8 cellular contexts compared by ENCODE assay signal in the genomic region with DNA sequence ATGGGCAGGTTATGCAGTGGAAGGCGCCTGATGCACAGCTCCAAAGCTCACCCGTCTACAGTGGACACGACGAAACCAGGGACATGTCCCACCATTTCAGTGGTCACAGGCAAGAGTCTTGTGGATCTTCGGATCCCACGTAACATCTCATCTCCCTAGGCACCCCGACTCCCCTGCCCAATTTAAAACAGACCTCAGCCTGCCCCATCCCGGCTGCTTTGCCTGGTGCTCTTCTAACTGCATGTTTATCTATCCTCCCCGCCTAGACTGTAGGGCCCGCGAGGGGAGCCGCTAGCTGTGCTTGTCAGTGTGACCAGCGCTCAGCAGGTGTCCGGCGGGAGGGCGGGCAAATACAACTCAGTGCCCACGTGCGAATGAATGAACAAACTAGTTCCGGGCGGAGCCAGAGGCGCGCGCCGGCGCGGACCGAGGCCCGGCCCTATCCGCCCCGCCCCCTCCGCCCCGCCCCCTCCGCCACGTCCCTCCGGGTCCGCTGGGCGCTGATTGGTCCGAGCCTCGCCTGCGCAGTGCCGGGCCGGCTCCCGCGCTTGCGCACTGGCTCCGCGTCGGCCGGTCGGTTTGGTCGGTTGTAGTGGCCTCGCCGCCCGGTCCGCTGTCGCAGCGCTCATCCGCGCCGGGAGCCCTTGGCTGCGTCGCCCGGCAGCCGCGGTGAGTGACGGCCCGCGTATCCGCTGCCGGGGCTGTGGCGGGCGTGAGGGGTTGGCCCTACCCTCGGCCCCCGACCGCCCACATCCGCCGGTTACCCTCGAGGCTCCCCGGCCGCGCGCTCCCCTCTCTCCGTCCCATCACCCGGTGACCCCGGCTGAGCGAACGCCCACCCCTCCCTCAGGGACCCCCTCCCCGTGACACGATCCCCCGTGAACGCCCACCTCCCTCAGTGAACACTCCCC.
DNase-seq lines count a peak whose midpoint lies in the region; ATAC-seq, FAIRE-seq and TF ChIP-seq lines count a peak whose summit lies in the region.

No MANE protein-coding gene starts in this region.

- H3K4me2 ChIP-seq in GM23338, result peak overlapping the region; percentile 87

- H3F3A ChIP-seq in GM23338 (replicated peaks; ENCODE audit: low read depth), result peaks cover 7% of the 10 kb centered on the region; the same call in 1 of the 2 replicates

- CTCF ChIA-PET in naive thymus-derived CD4-positive, alpha-beta T cell (lab: Charles Lee), result no interaction called here

- H3K9me2 ChIP-seq in GM23338 (ENCODE audit: insufficient read depth), result no peaks in the 10 kb centered on the region

- H3K4me3 ChIP-seq in GM23338 (peak overlapping the region; percentile 73), fibroblast of mammary gland (ENCODE audit: control insufficient read depth, low read depth, low read length) (peak overlapping the region; percentile 62)
- peak overlapping the region; percentile 52 for H3K4me3 ChIP-seq in naive thymus-derived CD4-positive, alpha-beta T cell (ENCODE audit: low read length)

- H3K27me3 Mint-ChIP-seq in GM23338 (ENCODE audit: insufficient read depth, low read depth, poor library complexity), result peaks cover 10% of the 10 kb centered on the region
- no peaks in the 10 kb centered on the region for H3K27me3 Mint-ChIP-seq in activated T-helper 1 cell treated with anti-CD3 and anti-CD28 coated beads, Interleukin-12 subunit alpha, Interleukin-12 subunit beta, Interleukin-2, Interleukin-4 antibody, amounts not matched to agents 30 ng/mL and 10 ng/mL and 1 ng/mL, durations not matched to agents 14 hours and 24 hours and 36 hours (ENCODE audit: insufficient read depth)
- H3K27me3 Mint-ChIP-seq in naive thymus-derived CD4-positive, alpha-beta T cell, result no peaks in the 10 kb centered on the region

- H2AFZ ChIP-seq in GM23338, result 0 out of 2 replicates have a peak overlapping the region, but pooled peaks have one; percentile 83

- peaks cover 17% of the 10 kb centered on the region for H4K20me1 ChIP-seq in GM23338 (replicated peaks; ENCODE audit: insufficient read depth)

- peak; percentile 92 for DNase-seq in Daoy (ENCODE audit: low read depth)
- peak; percentile 97 for DNase-seq in GM23338 (ENCODE audit: low spot score)
- DNase-seq in Kasumi-1 (lab: John Stamatoyannopoulos, UW), result peak; percentile 72 to 78
- peak; percentile 88 for DNase-seq in RCC 7860 (ENCODE audit: low spot score)
- peak; percentile 87 for DNase-seq in activated T-helper 1 cell treated with anti-CD3 and anti-CD28 coated beads, Interleukin-12 subunit alpha, Interleukin-12 subunit beta, Interleukin-2, Interleukin-4 antibody, amounts not matched to agents 30 ng/mL and 10 ng/mL and 1 ng/mL, durations not matched to agents 14 hours and 24 hours and 36 hours (ENCODE audit: low spot score)
- DNase-seq in fibroblast of mammary gland (ENCODE audit: low read depth), result peak; percentile 80
- DNase-seq in naive thymus-derived CD4-positive, alpha-beta T cell, result peak; percentile 75 to 93 (median 83)
- peak; percentile 88 to 95 for DNase-seq in stimulated activated effector memory CD8-positive, alpha-beta T cell treated with anti-CD3 and anti-CD28 coated beads, Interleukin-12 subunit alpha, Interleukin-12 subunit beta, amount 100 ng/mL, for 72 hours (ENCODE audit: low spot score in 2 of 2)

- no peak overlapping the region for H3K27ac ChIP-seq in GM23338 (ENCODE audit: low read depth)
- peak overlapping the region; percentile 89 for H3K27ac ChIP-seq in naive thymus-derived CD4-positive, alpha-beta T cell (ENCODE audit: low read depth, low read length)

- FAIRE-seq in RCC 7860 (lab: Jason Lieb, UNC), result no peak

- POLR2A ChIA-PET in naive thymus-derived CD4-positive, alpha-beta T cell (lab: Charles Lee), result interaction anchor here (0.9 kb wide), 1 partner anchor 14 kb away, joined by 5 read pairs; no protein-coding TSS in a partner anchor

- H3K27me3 ChIP-seq in GM23338 (ENCODE audit: insufficient read depth), result no peaks in the 10 kb centered on the region
- no peaks in the 10 kb centered on the region for H3K27me3 ChIP-seq in naive thymus-derived CD4-positive, alpha-beta T cell (ENCODE audit: control insufficient read depth in 2 of 2, insufficient read depth in 2 of 2, low read length in 2 of 2)

- peaks cover 18% of the 10 kb centered on the region for H3K4me1 Mint-ChIP-seq in GM23338
- H3K4me1 Mint-ChIP-seq in activated T-helper 1 cell treated with anti-CD3 and anti-CD28 coated beads, Interleukin-12 subunit alpha, Interleukin-12 subunit beta, Interleukin-2, Interleukin-4 antibody, amounts not matched to agents 30 ng/mL and 10 ng/mL and 1 ng/mL, durations not matched to agents 14 hours and 24 hours and 36 hours (ENCODE audit: low read depth), result peaks cover 27% of the 10 kb centered on the region
- H3K4me1 Mint-ChIP-seq in naive thymus-derived CD4-positive, alpha-beta T cell, result peaks cover 17 to 35% (median 28%) of the 10 kb centered on the region in 7 donors
- H3K4me1 Mint-ChIP-seq in stimulated activated effector memory CD8-positive, alpha-beta T cell treated with anti-CD3 and anti-CD28 coated beads, Interleukin-12 subunit alpha, Interleukin-12 subunit beta, amount 100 ng/mL, for 72 hours, result peaks cover 25% of the 10 kb centered on the region

- peak overlapping the region; percentile 84 for H3K4me3 Mint-ChIP-seq in GM23338
- peak overlapping the region; percentile 97 for H3K4me3 Mint-ChIP-seq in activated T-helper 1 cell treated with anti-CD3 and anti-CD28 coated beads, Interleukin-12 subunit alpha, Interleukin-12 subunit beta, Interleukin-2, Interleukin-4 antibody, amounts not matched to agents 30 ng/mL and 10 ng/mL and 1 ng/mL, durations not matched to agents 14 hours and 24 hours and 36 hours
- peak overlapping the region; percentile 85 to 98 (median 91) for H3K4me3 Mint-ChIP-seq in naive thymus-derived CD4-positive, alpha-beta T cell
- H3K4me3 Mint-ChIP-seq in stimulated activated effector memory CD8-positive, alpha-beta T cell treated with anti-CD3 and anti-CD28 coated beads, Interleukin-12 subunit alpha, Interleukin-12 subunit beta, amount 100 ng/mL, for 72 hours, result peak overlapping the region; percentile 95

- peaks cover 23% of the 10 kb centered on the region for H3K36me3 Mint-ChIP-seq in GM23338 (ENCODE audit: low read depth)
- H3K36me3 Mint-ChIP-seq in activated T-helper 1 cell treated with anti-CD3 and anti-CD28 coated beads, Interleukin-12 subunit alpha, Interleukin-12 subunit beta, Interleukin-2, Interleukin-4 antibody, amounts not matched to agents 30 ng/mL and 10 ng/mL and 1 ng/mL, durations not matched to agents 14 hours and 24 hours and 36 hours (ENCODE audit: low read depth), result peaks cover 16% of the 10 kb centered on the region
- peaks cover 0 to 13% (median 4%) of the 10 kb centered on the region in 5 donors for H3K36me3 Mint-ChIP-seq in naive thymus-derived CD4-positive, alpha-beta T cell
- peaks cover 36% of the 10 kb centered on the region for H3K36me3 Mint-ChIP-seq in stimulated activated effector memory CD8-positive, alpha-beta T cell treated with anti-CD3 and anti-CD28 coated beads, Interleukin-12 subunit alpha, Interleukin-12 subunit beta, amount 100 ng/mL, for 72 hours

- peak overlapping the region; percentile 86 for H3K27ac Mint-ChIP-seq in GM23338
- peak overlapping the region; percentile 96 for H3K27ac Mint-ChIP-seq in activated T-helper 1 cell treated with anti-CD3 and anti-CD28 coated beads, Interleukin-12 subunit alpha, Interleukin-12 subunit beta, Interleukin-2, Interleukin-4 antibody, amounts not matched to agents 30 ng/mL and 10 ng/mL and 1 ng/mL, durations not matched to agents 14 hours and 24 hours and 36 hours
- H3K27ac Mint-ChIP-seq in naive thymus-derived CD4-positive, alpha-beta T cell, result peak overlapping the region in 8 of 9 donors; percentile 74 to 93 (median 88)
- peak overlapping the region; percentile 99 for H3K27ac Mint-ChIP-seq in stimulated activated effector memory CD8-positive, alpha-beta T cell treated with anti-CD3 and anti-CD28 coated beads, Interleukin-12 subunit alpha, Interleukin-12 subunit beta, amount 100 ng/mL, for 72 hours

- H3K9me3 Mint-ChIP-seq in GM23338, result no peaks in the 10 kb centered on the region; the same call in 2 of the 3 replicates
- H3K9me3 Mint-ChIP-seq in activated T-helper 1 cell treated with anti-CD3 and anti-CD28 coated beads, Interleukin-12 subunit alpha, Interleukin-12 subunit beta, Interleukin-2, Interleukin-4 antibody, amounts not matched to agents 30 ng/mL and 10 ng/mL and 1 ng/mL, durations not matched to agents 14 hours and 24 hours and 36 hours, result no peaks in the 10 kb centered on the region
- no peaks in the 10 kb centered on the region for H3K9me3 Mint-ChIP-seq in naive thymus-derived CD4-positive, alpha-beta T cell
- H3K9me3 Mint-ChIP-seq in stimulated activated effector memory CD8-positive, alpha-beta T cell treated with anti-CD3 and anti-CD28 coated beads, Interleukin-12 subunit alpha, Interleukin-12 subunit beta, amount 100 ng/mL, for 72 hours, result no peaks in the 10 kb centered on the region

- ATAC-seq in GM23338, result peak; percentile 89
- ATAC-seq in naive thymus-derived CD4-positive, alpha-beta T cell, result peak; percentile 97
- peak; percentile 91 for ATAC-seq in stimulated activated effector memory CD8-positive, alpha-beta T cell treated with anti-CD3 and anti-CD28 coated beads, Interleukin-12 subunit alpha, Interleukin-12 subunit beta, amount 100 ng/mL, for 72 hours

- no peaks in the 10 kb centered on the region for H3K9me3 ChIP-seq in naive thymus-derived CD4-positive, alpha-beta T cell (ENCODE audit: control insufficient read depth in 2 of 3, low read length in 3 of 3)

- H3K36me3 ChIP-seq in GM23338 (ENCODE audit: insufficient read depth), result 0 out of 2 replicates have a peak, but pooled peaks cover 6% of the 10 kb centered on the region
- H3K36me3 ChIP-seq in naive thymus-derived CD4-positive, alpha-beta T cell (ENCODE audit: control insufficient read depth in 2 of 3, insufficient read depth in 3 of 3, low read length in 3 of 3), result peaks cover 0 to 3% (median 0%) of the 10 kb centered on the region in 3 experiments

- TF ChIP-seq CTCF in GM23338 (conservative IDR thresholded peaks at IDR 0.05; ENCODE audit: low read depth in 2 of 2) (no peak), fibroblast of mammary gland (conservative IDR thresholded peaks at IDR 0.05; ENCODE audit: control insufficient read depth, insufficient read depth, low read depth, low read length) (no peak)

- peaks cover 38% of the 10 kb centered on the region for H3K79me2 ChIP-seq in GM23338 (replicated peaks; ENCODE audit: insufficient read depth)

- intact Hi-C loops in activated T-helper 1 cell treated with anti-CD3 and anti-CD28 coated beads, Interleukin-12 subunit alpha, Interleukin-12 subunit beta, Interleukin-2, Interleukin-4 antibody, amounts not matched to agents 30 ng/mL and 10 ng/mL and 1 ng/mL, durations not matched to agents 14 hours and 24 hours and 36 hours (cut with micrococcal nuclease), result loop anchor here (1.0 to 10.0 kb wide), 10 partner anchors 60 to 1209 kb away; partner anchors contain the start of genes DDX51, EP400, FBRSL1 and NOC4L
- intact Hi-C loops in naive thymus-derived CD4-positive, alpha-beta T cell (cut with micrococcal nuclease), result loop anchor here (1.0 to 10.0 kb wide), 8 partner anchors 60 to 678 kb away; partner anchors contain the start of genes DDX51 (in 2 of the 2), NOC4L (in 2 of the 2), ULK1 (in 2 of the 2) and ANKLE2 (in 1 of the 2)

- H3K4me1 ChIP-seq in GM23338 (ENCODE audit: insufficient read depth), result peaks cover 11% of the 10 kb centered on the region
- H3K4me1 ChIP-seq in naive thymus-derived CD4-positive, alpha-beta T cell (ENCODE audit: control insufficient read depth in 2 of 2, insufficient read depth in 2 of 2, low read length in 2 of 2), result peaks cover 9 to 10% of the 10 kb centered on the region in 2 donors
